21 cellular contexts compared by ENCODE assay signal in the genomic region with DNA sequence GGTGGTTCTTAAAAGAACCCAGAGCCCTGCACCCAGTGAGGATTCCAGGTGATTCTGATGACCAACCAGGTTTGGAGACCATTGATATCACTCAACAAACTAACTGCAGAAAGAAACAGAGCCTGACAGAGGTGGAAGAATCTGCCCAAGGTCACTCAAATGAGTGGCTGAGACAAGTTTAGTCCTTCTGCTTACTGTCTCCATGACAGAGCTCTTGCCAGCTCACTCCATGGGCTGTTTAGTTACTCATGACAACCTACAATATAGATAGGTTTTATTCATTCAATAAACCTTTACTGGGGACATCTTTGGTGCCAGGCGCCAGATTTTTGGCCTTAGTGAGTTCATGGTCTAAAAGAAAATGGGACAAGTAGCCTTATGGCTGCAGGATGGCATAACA.
DNase-seq lines count a peak whose midpoint lies in the region; ATAC-seq and TF ChIP-seq lines count a peak whose summit lies in the region.
"Had no signal": no experiment of that assay in that cellular context is flagged by ENCODE, and none has a peak within 500 bp of the region (broad histone marks: within the 10 kb centered on the region; RNA-seq: fewer than 3 reads in every experiment).

No MANE protein-coding gene starts in this region.

- H3K4me3 ChIP-seq in heart left ventricle: no peak overlapping the region
- no peak overlapping the region for H3K4me3 ChIP-seq in right cardiac atrium (ENCODE audit: low read length)
- H3K4me3 ChIP-seq: BLaER1, GM12878 had no signal

- H3K4me1 ChIP-seq in heart left ventricle: peaks cover 0 to 5% (median 0%) of the 10 kb centered on the region in 12 donors
- H3K4me1 ChIP-seq in right cardiac atrium (ENCODE audit: control insufficient read depth, insufficient read depth, low read length): peaks cover 2% of the 10 kb centered on the region
- H3K4me1 ChIP-seq: BE2C, BLaER1 had no signal

- H3K9me3 ChIP-seq in heart left ventricle: peaks cover 0 to 7% (median 0%) of the 10 kb centered on the region in 12 donors
- no peaks in the 10 kb centered on the region for H3K9me3 ChIP-seq in right cardiac atrium (ENCODE audit: control insufficient read depth, low read length)
- H3K9me3 ChIP-seq: BE2C, BLaER1 had no signal

- DNase-seq in Right ventricle myocardium inferior (ENCODE audit: missing footprints): no peak
- no peak for DNase-seq in cardiac septum (ENCODE audit: low spot score)
- DNase-seq in heart left ventricle: no peak
- DNase-seq in right cardiac atrium: no peak
- DNase-seq: 8988T; ACHN; BE2C; C1 segment of cervical spinal cord; CD4-positive, alpha-beta memory T cell; CD4-positive, CD25-positive, alpha-beta regulatory T cell; CD8-positive, alpha-beta memory T cell; COR-L47; DMS 273 treated with DMSO at 0.1 percent for 48 hours; DMS153; DMS53; DMS79; DND-41; EL; GDM1 had no signal

- no peak for TF ChIP-seq CTCF in heart left ventricle (IDR thresholded peaks at IDR 0.05)

- no peaks in the 10 kb centered on the region for H3K27me3 ChIP-seq in heart left ventricle
- no peaks in the 10 kb centered on the region for H3K27me3 ChIP-seq in right cardiac atrium (ENCODE audit: control insufficient read depth, insufficient read depth)
- H3K27me3 ChIP-seq: BE2C, BLaER1 had no signal

- intact Hi-C loops in Right ventricle myocardium inferior (cut with DNase I) (no loop called here), cardiac septum (cut with DNase I) (no loop called here), heart left ventricle (cut with DNase I) (no loop called here), right cardiac atrium (cut with DNase I) (no loop called here)

- ATAC-seq in Right ventricle myocardium inferior (peak; percentile 42), heart left ventricle (peak; percentile 63 to 77 (median 68)), right cardiac atrium (no peak)
- ATAC-seq: GM12878 had no signal

- H3K36me3 ChIP-seq in heart left ventricle: no peaks in the 10 kb centered on the region
- H3K36me3 ChIP-seq: BE2C, BLaER1 had no signal

- 98 to 100% (median 99%) methylated on average over 1 of the region's 1 CpG for WGBS in heart left ventricle, 4 donors
- WGBS in right cardiac atrium: 99% methylated on average over 1 of the region's 1 CpG

- TF ChIP-seq POLR2A in heart left ventricle (IDR thresholded peaks at IDR 0.05): no peak

- H3K27ac ChIP-seq in heart left ventricle (no peak overlapping the region), right cardiac atrium (ENCODE audit: low read length) (no peak overlapping the region)
- H3K27ac ChIP-seq: BLaER1 had no signal

Comparison
In these comparisons a context has a peak if more than half of its experiments do, and no peak if none do; other contexts are left out.
1. ATAC-seq: peak in Right ventricle myocardium inferior (single experiment) and heart left ventricle (4 of 4); none in right cardiac atrium (0 of 2).